19 cellular contexts compared by ENCODE assay signal in the genomic region with DNA sequence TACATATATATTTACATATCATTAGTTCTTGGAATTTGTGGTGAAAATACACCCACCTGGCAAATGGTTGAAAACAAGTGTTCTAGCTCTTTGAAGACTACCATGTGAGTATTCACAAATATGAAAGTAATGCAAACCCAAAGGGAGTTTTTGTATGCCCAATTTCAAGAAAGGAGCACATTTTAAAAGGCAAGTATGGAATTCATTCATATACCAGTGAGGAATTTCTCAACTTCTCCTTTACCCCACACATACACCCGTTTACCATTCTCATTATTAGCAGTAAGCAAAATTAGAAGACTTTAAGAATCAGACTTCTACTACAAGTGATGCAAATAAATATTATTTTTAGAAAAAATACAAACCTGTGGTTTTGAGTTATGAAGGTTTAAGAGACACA. TPM values are rescaled to one million over a fixed set of nuclear protein-coding genes. Genes with fewer than 3 reads are reported as not detected.
A peak's percentile ranks its signal among the peaks of the same experiment; 100 is the strongest.
DNase-seq lines count a peak whose midpoint lies in the region; ATAC-seq, FAIRE-seq and TF ChIP-seq lines count a peak whose summit lies in the region.
"Had no signal": no experiment of that assay in that cellular context is flagged by ENCODE, and none has a peak within 500 bp of the region (broad histone marks: within the 10 kb centered on the region; RNA-seq: fewer than 3 reads in every experiment).

No MANE protein-coding gene starts in this region.

- ATAC-seq in GM18498 (IDR thresholded peaks at IDR 0.05; ENCODE audit: unreplicated experiment) (peak; percentile 41), GM19351 (IDR thresholded peaks at IDR 0.05; ENCODE audit: unreplicated experiment) (peak; percentile 29), HG03378 (IDR thresholded peaks at IDR 0.05; ENCODE audit: unreplicated experiment) (peak; percentile 37), GM12878 (peak; percentile 24), HG03108 (IDR thresholded peaks at IDR 0.05; ENCODE audit: unreplicated experiment) (no peak)

- H3K36me3 ChIP-seq in GM12878 (ENCODE audit: control insufficient read depth in 2 of 2, insufficient read depth in 2 of 2, low read length in 1 of 2) (no peaks in the 10 kb centered on the region), tibial nerve (no peaks in the 10 kb centered on the region)
- H3K36me3 ChIP-seq: esophagus squamous epithelium, HAP-1, transverse colon had no signal

- no TSS peak for BruUV-seq in GM12878 (replicated peaks; lab: Mats Ljungman, UMichigan)

- no peaks in the 10 kb centered on the region for H4K20me1 ChIP-seq in GM12878 (ENCODE audit: control insufficient read depth, insufficient read depth)

- H3K4me3 ChIP-seq in GM12878 (peak overlapping the region; percentile 66; the same call in 1 of the 2 replicates), tibial nerve (no peak overlapping the region), foreskin fibroblast (ENCODE audit: low read depth in 1 of 2, low read length in 2 of 2) (no peak overlapping the region)
- H3K4me3 ChIP-seq: breast epithelium, esophagus squamous epithelium, HAP-1, transverse colon had no signal

- in situ Hi-C loops in GM12878 (cut with MboI) = no loop called here

- H3K27ac ChIP-seq in GM12878 (ENCODE audit: control insufficient read depth, insufficient read depth) (peak overlapping the region; percentile 80), tibial nerve (no peak overlapping the region)
- H3K27ac ChIP-seq: breast epithelium, esophagus squamous epithelium had no signal

- no peak for TF ChIP-seq RAD21 in GM12878 (IDR thresholded peaks at IDR 0.05; ENCODE audit: insufficient read depth, low read depth, low read length)

- TF ChIP-seq POLR2A in GM12878 (IDR thresholded peaks at IDR 0.05; ENCODE audit: low read depth, low read length) (no peak), tibial nerve (IDR thresholded peaks at IDR 0.05) (no peak)

- RAD21 ChIA-PET in GM12878 (lab: Charles Lee; ENCODE audit: unreplicated experiment) = no interaction called here

- peaks cover 94% of the 10 kb centered on the region for H3K79me2 ChIP-seq in GM12878 (ENCODE audit: control insufficient read depth, insufficient read depth, low read length)

- DNase-seq in GM12878 (ENCODE audit: low read depth, low spot score) = no peak
- DNase-seq in tibial nerve (ENCODE audit: low spot score in 2 of 2) = no peak
- DNase-seq in foreskin fibroblast = no peak
- DNase-seq: activated CD4-positive, alpha-beta T cell treated with anti-CD3 and anti-CD28 coated beads for 4 hours; esophagus squamous epithelium; hypothalamus; NCI-H1105 treated with DMSO at 0.1 percent for 48 hours; NCI-H2227 treated with DMSO at 0.1 percent for 48 hours; NK-92 treated with Interleukin-12 subunit alpha and Interleukin-12 subunit beta, amount 100 ng/mL, for 24 hours; SHP77 treated with DMSO at 0.1 percent for 48 hours; stimulated activated CD4-positive, alpha-beta T cell treated with anti-CD3 and anti-CD28 coated beads, Interleukin-4, amount 100 ng/mL, for 1 hour; transverse colon had no signal

- 0 out of 4 replicates have a peak, but pooled peaks of 1 of the 2 experiments have one; percentile 45 for TF ChIP-seq EP300 in GM12878 (IDR thresholded peaks at IDR 0.05; ENCODE audit: borderline replicate concordance in 1 of 2, control insufficient read depth in 1 of 2, low read depth in 2 of 2, low read length in 2 of 2)
- no peak for TF ChIP-seq EP300 in tibial nerve (IDR thresholded peaks at IDR 0.05)

- H3K4me1 ChIP-seq in GM12878 (ENCODE audit: control insufficient read depth, insufficient read depth, low read length) = peaks cover 42% of the 10 kb centered on the region
- peaks cover 0 to 12% (median 2%) of the 10 kb centered on the region in 4 donors for H3K4me1 ChIP-seq in tibial nerve
- H3K4me1 ChIP-seq: breast epithelium, HAP-1 had no signal

- no peaks in the 10 kb centered on the region for H3K9me3 ChIP-seq in GM12878 (replicated peaks; ENCODE audit: control insufficient read depth, insufficient read depth, low read length)
- H3K9me3 ChIP-seq in tibial nerve = no peaks in the 10 kb centered on the region
- H3K9me3 ChIP-seq: breast epithelium, esophagus squamous epithelium, HAP-1, transverse colon had no signal

- no peak overlapping the region for H2AFZ ChIP-seq in GM12878 (ENCODE audit: control insufficient read depth, low read depth, low read length)

- no peak overlapping the region for H3K9ac ChIP-seq in GM12878 (ENCODE audit: control insufficient read depth, insufficient read depth, low read length)

- peak overlapping the region; percentile 93 for H3K4me2 ChIP-seq in GM12878 (ENCODE audit: control insufficient read depth, insufficient read depth)

- no peak for TF ChIP-seq CTCF in GM12878 (IDR thresholded peaks at IDR 0.05 in 2 of 3, conservative IDR thresholded peaks at IDR 0.05 in 1 of 3; ENCODE audit: control insufficient read depth in 2 of 3, extremely low read depth in 1 of 3, insufficient read depth in 1 of 3, low read depth in 3 of 3, low read length in 3 of 3)
- no peak for TF ChIP-seq CTCF in tibial nerve (IDR thresholded peaks at IDR 0.05)
- TF ChIP-seq CTCF in foreskin fibroblast (IDR thresholded peaks at IDR 0.05; ENCODE audit: low read depth, low read length) = no peak

- H3K27me3 ChIP-seq in GM12878 (replicated peaks in 1 of 2; ENCODE audit: control insufficient read depth in 2 of 2, insufficient read depth in 2 of 2, low read length in 1 of 2) (no peaks in the 10 kb centered on the region), tibial nerve (no peaks in the 10 kb centered on the region)
- H3K27me3 ChIP-seq: breast epithelium, esophagus squamous epithelium, transverse colon had no signal

- FAIRE-seq in GM12878 (lab: Jason Lieb, UNC) = no peak
- FAIRE-seq: HTR-8/SVneo had no signal

- CTCF ChIA-PET in GM12878 (lab: Yijun Ruan, JAX) = no interaction called here

- 0% methylated on average over 1 of the region's 1 CpG for WGBS in GM12878 (ENCODE audit: insufficient coverage, insufficient replicate concordance, low lambda C conversion rate, missing lambda C conversion rate)
- WGBS in tibial nerve, 2 donors = 73 to 94% methylated on average over 1 of the region's 1 CpG

- POLR2A ChIA-PET in GM12878 (lab: Charles Lee) = interaction anchor here (0.6 kb wide), 1 partner anchor 16 kb away, joined by 4 read pairs; no protein-coding TSS in a partner anchor

- SMC1A ChIA-PET in GM12878 (lab: Charles Lee; ENCODE audit: uncharacterized antibody, unreplicated experiment) = no interaction called here

- intact Hi-C loops in GM12878 (cut with micrococcal nuclease; ENCODE audit: unreplicated experiment) = no loop called here

TF ChIP-seq in GM12878, 131 proteins besides CTCF, POLR2A, EP300 and RAD21 (continues in another document):
- no peak for TF ChIP-seq ZNF24 (IDR thresholded peaks at IDR 0.05)
- no peak for TF ChIP-seq EGR1 (IDR thresholded peaks at IDR 0.05; ENCODE audit: borderline replicate concordance in 1 of 2, low read depth in 2 of 2, low read length in 2 of 2)
- TF ChIP-seq, protein P1, sequence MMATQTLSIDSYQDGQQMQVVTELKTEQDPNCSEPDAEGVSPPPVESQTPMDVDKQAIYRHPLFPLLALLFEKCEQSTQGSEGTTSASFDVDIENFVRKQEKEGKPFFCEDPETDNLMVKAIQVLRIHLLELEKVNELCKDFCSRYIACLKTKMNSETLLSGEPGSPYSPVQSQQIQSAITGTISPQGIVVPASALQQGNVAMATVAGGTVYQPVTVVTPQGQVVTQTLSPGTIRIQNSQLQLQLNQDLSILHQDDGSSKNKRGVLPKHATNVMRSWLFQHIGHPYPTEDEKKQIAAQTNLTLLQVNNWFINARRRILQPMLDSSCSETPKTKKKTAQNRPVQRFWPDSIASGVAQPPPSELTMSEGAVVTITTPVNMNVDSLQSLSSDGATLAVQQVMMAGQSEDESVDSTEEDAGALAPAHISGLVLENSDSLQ (IDR thresholded peaks at IDR 0.05) = no peak
- no peak; the same call in 1 of the 2 replicates for TF ChIP-seq CBX5 (IDR thresholded peaks at IDR 0.05; ENCODE audit: low read depth)
- 0 out of 2 replicates have a peak, but pooled peaks have one; percentile 13 for TF ChIP-seq GABPA (IDR thresholded peaks at IDR 0.05; ENCODE audit: low read depth)
- peak; percentile 93 for TF ChIP-seq MEF2A (IDR thresholded peaks at IDR 0.05; ENCODE audit: insufficient read depth, low read depth, low read length)
- peak; percentile 78 for TF ChIP-seq RUNX3 (IDR thresholded peaks at IDR 0.05; ENCODE audit: low read length)
- no peak for TF ChIP-seq NR2C2 (IDR thresholded peaks at IDR 0.05; ENCODE audit: borderline replicate concordance, control insufficient read depth, insufficient read length, low read depth)
- no peak for TF ChIP-seq TARDBP (IDR thresholded peaks at IDR 0.05; ENCODE audit: borderline replicate concordance)
- peak; percentile 28; the same call in 1 of the 2 replicates for TF ChIP-seq TBL1XR1 (IDR thresholded peaks at IDR 0.05; ENCODE audit: low read depth, low read length)
- peak; percentile 65 for TF ChIP-seq CREM (IDR thresholded peaks at IDR 0.05; ENCODE audit: low read depth)
- TF ChIP-seq NFIC (IDR thresholded peaks at IDR 0.05; ENCODE audit: low read depth, low read length) = peak; percentile 93

RNA-seq across cellular contexts. Expression of a gene that starts 8.1 kb away (rescaled TPM):
- 371 and 380 TPM in 2 replicates for total RNA-seq in GM12878 (2013; cell fraction: nucleolus; rRNA removed)
- total RNA-seq in GM12878 (2014; rRNA removed) = 142 and 164 TPM in 2 replicates
- total RNA-seq in GM12878 (2014; rRNA removed; fragmentation: Illumina TruSeq; extraction: Trizol) = 194 and 207 TPM in 2 replicates
- total RNA-seq in GM12878 (2021) = 128 and 132 TPM in 2 replicates
- 70.2 TPM for polyA plus RNA-seq in GM12878 (2011; ENCODE audit: low read depth)
- polyA plus RNA-seq in GM12878 (2011; rRNA removed) = 5.8 and 7.0 TPM in 2 replicates
- polyA plus RNA-seq in GM12878 (2011; cell fraction: cytosol; rRNA removed) = 2.8 and 4.6 TPM in 2 replicates
- polyA plus RNA-seq in GM12878 (2011; cell fraction: nucleus; rRNA removed) = 3.2 and 4.1 TPM in 2 replicates
- 109 TPM in 2 replicates for polyA plus RNA-seq in GM12878 (2012)
- 142 and 184 TPM in 2 replicates for polyA plus RNA-seq in GM12878 (2014; fragmentation: Illumina TruSeq; extraction: Trizol)
- polyA plus RNA-seq in GM12878 (2014; fragmentation: Nextera tagmentation; extraction: Ambion mirVana) = 100 to 1,000 TPM in 1 of 2 experiments, 10 to 100 TPM in 1; 92.3 to 130 TPM
- polyA plus RNA-seq in GM12878 (2014; rRNA removed) = 71.6 and 85.8 TPM in 2 replicates
- 10 to 100 TPM; 94.1 to 95.3 TPM for polyA plus RNA-seq in GM12878 (2016; fragmentation: Nextera tagmentation; extraction: Ambion mirVana)
- 9.6 TPM in 2 replicates for polyA minus RNA-seq in GM12878 (2011; rRNA and poly(A)+ RNA removed)
- 1.5 and 1.7 TPM in 2 replicates for polyA minus RNA-seq in GM12878 (2011; cell fraction: cytosol; rRNA and poly(A)+ RNA removed)
- 12.1 and 21.8 TPM in 2 replicates for polyA minus RNA-seq in GM12878 (2011; cell fraction: nucleus; rRNA and poly(A)+ RNA removed)
- 10 to 100 TPM; 42.4 to 74.5 (median 49.1) TPM for total RNA-seq in tibial nerve
